8 cellular contexts compared by ENCODE assay signal in the genomic region with DNA sequence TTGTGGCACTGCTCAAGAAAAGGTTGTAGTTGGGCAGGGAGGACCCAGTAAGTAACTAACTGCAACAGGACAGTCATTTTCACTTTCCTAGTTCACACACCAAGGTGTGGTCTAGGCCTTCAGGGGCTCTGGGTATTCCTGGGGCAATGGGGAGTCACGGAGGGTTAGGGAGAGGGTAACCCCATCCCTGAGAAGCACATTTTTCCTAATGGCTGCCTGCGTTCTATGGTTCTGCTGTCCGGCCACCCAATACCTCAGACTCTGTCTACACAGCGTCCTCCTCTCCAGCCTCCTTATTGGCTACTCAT. TPM values are rescaled to one million over a fixed set of nuclear protein-coding genes. Genes with fewer than 3 reads are reported as not detected.
DNase-seq lines count a peak whose midpoint lies in the region; ATAC-seq and TF ChIP-seq lines count a peak whose summit lies in the region.

No MANE protein-coding gene starts in this region.

- peak overlapping the region; percentile 85 to 99 (median 98) for H3K4me3 Mint-ChIP-seq in naive thymus-derived CD8-positive, alpha-beta T cell

- H3K36me3 Mint-ChIP-seq in naive thymus-derived CD8-positive, alpha-beta T cell = no peaks in the 10 kb centered on the region

- H3K9me2 ChIP-seq in Karpas-422 (replicated peaks; ENCODE audit: insufficient read depth, low read length) = no peaks in the 10 kb centered on the region

- no peaks in the 10 kb centered on the region for H3K79me2 ChIP-seq in Karpas-422 (ENCODE audit: low read length)

- no peaks in the 10 kb centered on the region for H3K9me3 ChIP-seq in Karpas-422 (ENCODE audit: low read length)
- H3K9me3 ChIP-seq in colonic mucosa = no peaks in the 10 kb centered on the region

- H3K36me3 ChIP-seq in Karpas-422 (ENCODE audit: insufficient read depth, low read length) (no peaks in the 10 kb centered on the region), colonic mucosa (no peaks in the 10 kb centered on the region)

- H3K9me3 Mint-ChIP-seq in naive thymus-derived CD8-positive, alpha-beta T cell = no peaks in the 10 kb centered on the region

- H3K27ac ChIP-seq in Karpas-422 (ENCODE audit: low read length) = peak overlapping the region; percentile 34; the same call in 1 of the 2 replicates
- H3K27ac ChIP-seq in colonic mucosa = peak overlapping the region; percentile 46

- peak overlapping the region; percentile 99 to 100 (median 100) for H3K27ac Mint-ChIP-seq in naive thymus-derived CD8-positive, alpha-beta T cell

- DNase-seq in AG09309 (ENCODE audit: low read depth) = no peak
- no peak for DNase-seq in Karpas-422
- DNase-seq in colonic mucosa = no peak
- DNase-seq in naive thymus-derived CD8-positive, alpha-beta T cell = no peak
- no peak for DNase-seq in NOMO-1 (lab: John Stamatoyannopoulos, UW; ENCODE audit: unreplicated experiment in 2 of 2)
- no peak for DNase-seq in T-helper 9 cell
- DNase-seq in NCI-H2196 (lab: John Stamatoyannopoulos, UW; ENCODE audit: unreplicated experiment) = no peak

- H3K27me3 ChIP-seq in Karpas-422 (ENCODE audit: low read length) (no peaks in the 10 kb centered on the region), colonic mucosa (no peaks in the 10 kb centered on the region)

- TF ChIP-seq CTCF in AG09309 (IDR thresholded peaks at IDR 0.05; ENCODE audit: control insufficient read depth, insufficient read depth, low read depth, low read length, missing control alignments) (no peak), colonic mucosa (IDR thresholded peaks at IDR 0.05) (no peak)

- H3K9ac ChIP-seq in Karpas-422 (ENCODE audit: low read length) = peak overlapping the region; percentile 77
- H3K9ac ChIP-seq in colonic mucosa (ENCODE audit: low read depth in 2 of 2, low read length in 2 of 2) = peak overlapping the region in 1 of 2 donors; percentile 62

- H3K4me3 ChIP-seq in AG09309 (ENCODE audit: control insufficient read depth, low read depth, low read length) = peak overlapping the region; percentile 58
- H3K4me3 ChIP-seq in Karpas-422 (ENCODE audit: low read length) = peak overlapping the region; percentile 72
- peak overlapping the region; percentile 60 for H3K4me3 ChIP-seq in colonic mucosa

- no peaks in the 10 kb centered on the region for H4K20me1 ChIP-seq in Karpas-422 (ENCODE audit: insufficient read depth, low read depth, low read length)

- H2AFZ ChIP-seq in Karpas-422 (ENCODE audit: low read length) = no peak overlapping the region

- H3K27me3 Mint-ChIP-seq in naive thymus-derived CD8-positive, alpha-beta T cell = no peaks in the 10 kb centered on the region

- POLR2A ChIA-PET in naive thymus-derived CD8-positive, alpha-beta T cell (lab: Charles Lee) = interaction anchor here (0.7 to 3.7 kb wide), 12 partner anchors 8 to 195 kb away, joined by 3 to 36 read pairs (median 6); a partner anchor contains a TSS

- intact Hi-C loops in colonic mucosa (cut with DNase I) = no loop called here

- H3K4me1 Mint-ChIP-seq in naive thymus-derived CD8-positive, alpha-beta T cell = peaks cover 5 to 44% (median 38%) of the 10 kb centered on the region in 4 donors

- H3K4me2 ChIP-seq in Karpas-422 (ENCODE audit: low read depth, low read length, poor library complexity, severe bottlenecking) = peak overlapping the region; percentile 68

- ATAC-seq in naive thymus-derived CD8-positive, alpha-beta T cell = no peak
- ATAC-seq in HG02623 (IDR thresholded peaks at IDR 0.05; ENCODE audit: unreplicated experiment) = no peak

- peaks cover 22% of the 10 kb centered on the region for H3K4me1 ChIP-seq in Karpas-422 (ENCODE audit: low read length)
- peaks cover 3% of the 10 kb centered on the region for H3K4me1 ChIP-seq in colonic mucosa

RNA-seq across cellular contexts. Expression of a gene that starts 0.9 kb away (rescaled TPM):
- 0.19 and 1.0 TPM in 2 replicates for total RNA-seq in Karpas-422 (2014; rRNA removed; shearing (Covaris generic); ENCODE audit: low replicate concordance)
- 1 to 10 TPM; 1.9 to 2.8 TPM for total RNA-seq in colonic mucosa
- 10 to 100 TPM; 14.8 to 21.8 TPM for total RNA-seq in naive thymus-derived CD8-positive, alpha-beta T cell
- 1 to 10 TPM; 6.7 to 9.7 (median 8.3) TPM for polyA plus RNA-seq in naive thymus-derived CD8-positive, alpha-beta T cell

RNA-seq across cellular contexts. Expression of a gene that starts 4.1 kb away (rescaled TPM):
- 0.07 TPM in 1 of 2 replicates, not detected in the other for total RNA-seq in Karpas-422 (2014; rRNA removed; shearing (Covaris generic); ENCODE audit: low replicate concordance)
- total RNA-seq in colonic mucosa = under 1 TPM; 0.21 to 0.30 TPM
- total RNA-seq in naive thymus-derived CD8-positive, alpha-beta T cell = under 1 TPM; 0.18 to 0.41 TPM
- under 1 TPM in 2 of 3 donors, not detected in 1; 0.17 to 0.33 TPM for polyA plus RNA-seq in naive thymus-derived CD8-positive, alpha-beta T cell

RNA-seq across cellular contexts. Expression of a gene that starts 33.4 kb away (rescaled TPM):
- 25.9 and 30.0 TPM in 2 replicates for total RNA-seq in Karpas-422 (2014; rRNA removed; shearing (Covaris generic); ENCODE audit: low replicate concordance)
- 10 to 100 TPM; 17.6 to 22.6 TPM for total RNA-seq in colonic mucosa
- 10 to 100 TPM; 27.4 to 27.9 TPM for total RNA-seq in naive thymus-derived CD8-positive, alpha-beta T cell
- polyA plus RNA-seq in naive thymus-derived CD8-positive, alpha-beta T cell = 10 to 100 TPM; 22.2 to 29.8 (median 25.2) TPM

RNA-seq across cellular contexts. Expression of a gene that starts 34.8 kb away (rescaled TPM):
- total RNA-seq in Karpas-422 (2014; rRNA removed; shearing (Covaris generic); ENCODE audit: low replicate concordance) = not detected in 2 replicates
- not detected for total RNA-seq in colonic mucosa
- total RNA-seq in naive thymus-derived CD8-positive, alpha-beta T cell = 1 to 10 TPM in 1 of 2 experiments, not detected in 1; 1.0 TPM
- polyA plus RNA-seq in naive thymus-derived CD8-positive, alpha-beta T cell = not detected

RNA-seq across cellular contexts. Expression of a gene that starts 35.5 kb away (rescaled TPM):
- total RNA-seq in Karpas-422 (2014; rRNA removed; shearing (Covaris generic); ENCODE audit: low replicate concordance) = not detected in 2 replicates
- 1 to 10 TPM; 1.0 TPM for total RNA-seq in colonic mucosa
- 1 to 10 TPM; 3.6 to 3.8 TPM for total RNA-seq in naive thymus-derived CD8-positive, alpha-beta T cell
- polyA plus RNA-seq in naive thymus-derived CD8-positive, alpha-beta T cell = under 1 TPM in 1 of 3 donors, not detected in 2; 0.02 TPM
